Comparison of ENCODE assay signal across 9 cellular contexts in genomic region chr6:114733596-114733995, GRCh38.
"Had no signal": no experiment of that assay in that cellular context is flagged by ENCODE, and none has a peak within 500 bp of the region (broad histone marks: within the 10 kb centered on the region; RNA-seq: fewer than 3 reads in every experiment).

No MANE protein-coding gene starts in this region.

- H2AFZ ChIP-seq: GM23248 had no signal

- H3K27ac ChIP-seq: GM23248, HL-60 had no signal

- H3K36me3 ChIP-seq: HAP-1 had no signal

- ATAC-seq: HCT116, K562 had no signal

- H3K9me3 ChIP-seq: HAP-1 had no signal

- H3K4me3 Mint-ChIP-seq: HFFc6 had no signal

- H3K27ac Mint-ChIP-seq: HFFc6 had no signal

- H3K4me1 ChIP-seq: HAP-1 had no signal

- H3K9ac ChIP-seq: GM23248 had no signal

- H3K4me3 ChIP-seq: GM23248, HAP-1, K562 had no signal

- DNase-seq: GM23248, GOT3, H7, HFFc6, IMR-90 had no signal
